1 cellular context compared by ENCODE assay signal in the genomic region with DNA sequence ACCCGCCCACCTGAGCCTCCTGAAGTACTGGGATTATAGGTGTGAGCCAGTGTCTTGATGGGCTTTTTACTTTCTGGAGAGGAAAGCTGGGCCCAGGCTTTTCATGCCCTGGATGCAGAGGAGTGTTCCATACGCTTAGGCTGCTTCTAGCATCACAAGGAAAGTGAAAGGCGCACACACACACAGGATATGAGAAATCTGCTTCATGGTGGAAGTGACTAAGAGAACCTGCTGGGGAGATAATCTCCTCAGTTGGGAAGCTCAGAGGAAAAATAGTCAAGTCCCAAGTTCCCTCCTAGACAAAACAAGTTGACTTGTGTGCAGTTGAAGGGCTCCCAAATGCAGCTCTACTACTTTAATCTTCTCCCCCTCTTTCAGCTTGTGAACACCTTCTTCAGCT.
TF ChIP-seq lines count a peak whose summit lies in the region.

No MANE protein-coding gene starts in this region.

TF ChIP-seq in K562, 482 proteins besides CTCF, POLR2A, EP300 and RAD21:
- TF ChIP-seq XRCC3 (IDR thresholded peaks at IDR 0.05) (no peak), ZNF778 (CRISPR knock-in tag; IDR thresholded peaks at IDR 0.05) (no peak), ELF4 (CRISPR knock-in tag; IDR thresholded peaks at IDR 0.05) (no peak), ZKSCAN1 (IDR thresholded peaks at IDR 0.05; ENCODE audit: low read depth, low read length) (no peak), DPF2 (IDR thresholded peaks at IDR 0.05) (no peak), PHB2 (IDR thresholded peaks at IDR 0.05; ENCODE audit: low read depth) (no peak), ZNF695 (CRISPR knock-in tag; IDR thresholded peaks at IDR 0.05) (no peak), CBX2 (IDR thresholded peaks at IDR 0.05; ENCODE audit: insufficient read depth, low read length, poor library complexity, severe bottlenecking) (no peak), FUS (optimal IDR thresholded peaks at IDR 0.05; ENCODE audit: low read depth, low read length) (no peak), FOXK2 (conservative IDR thresholded peaks at IDR 0.05 in 1 of 2, IDR thresholded peaks at IDR 0.05 in 1 of 2; ENCODE audit: low read depth in 2 of 2) (no peak), ZKSCAN8 (CRISPR knock-in tag; IDR thresholded peaks at IDR 0.05) (no peak)
- TF ChIP-seq, protein P1, sequence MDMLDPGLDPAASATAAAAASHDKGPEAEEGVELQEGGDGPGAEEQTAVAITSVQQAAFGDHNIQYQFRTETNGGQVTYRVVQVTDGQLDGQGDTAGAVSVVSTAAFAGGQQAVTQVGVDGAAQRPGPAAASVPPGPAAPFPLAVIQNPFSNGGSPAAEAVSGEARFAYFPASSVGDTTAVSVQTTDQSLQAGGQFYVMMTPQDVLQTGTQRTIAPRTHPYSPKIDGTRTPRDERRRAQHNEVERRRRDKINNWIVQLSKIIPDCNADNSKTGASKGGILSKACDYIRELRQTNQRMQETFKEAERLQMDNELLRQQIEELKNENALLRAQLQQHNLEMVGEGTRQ (CRISPR knock-in tag; IDR thresholded peaks at IDR 0.05): no peak
